ENCODE assay signal across 19 cellular contexts in genomic region chr10:71391701-71392100, GRCh38. TPM values are rescaled to one million over a fixed set of nuclear protein-coding genes. Genes with fewer than 3 reads are reported as not detected.
DNase-seq lines count a peak whose midpoint lies in the region; ATAC-seq, FAIRE-seq and TF ChIP-seq lines count a peak whose summit lies in the region.
"Had no signal": no experiment of that assay in that cellular context is flagged by ENCODE, and none has a peak within 500 bp of the region (broad histone marks: within the 10 kb centered on the region; RNA-seq: fewer than 3 reads in every experiment).

No MANE protein-coding gene starts in this region.

- H4K91ac ChIP-seq in H1 (replicated peaks; ENCODE audit: insufficient read length, low read length): no peak overlapping the region

- H3K4me1 ChIP-seq in H1 (replicated peaks in 1 of 4; ENCODE audit: control insufficient read depth in 3 of 4, insufficient read depth in 4 of 4, low read length in 3 of 4): peaks cover 0 to 3% (median 0%) of the 10 kb centered on the region in 4 experiments; a peak in 2 of 7 replicates

- no peaks in the 10 kb centered on the region for H3K9me3 Mint-ChIP-seq in activated CD8-positive, alpha-beta memory T cell treated with anti-CD3 and anti-CD28 coated beads, Interleukin-2, amount 10 ng/mL, durations not matched to agents 7 days and 5 days (ENCODE audit: low read depth)

- no peak overlapping the region for H4K8ac ChIP-seq in H1 (ENCODE audit: extremely low read depth, insufficient read depth, low read length)

- TF ChIP-seq CTCF in H1 (IDR thresholded peaks at IDR 0.05; ENCODE audit: control extremely low read depth in 1 of 3, insufficient read depth in 1 of 3, low read depth in 1 of 3, low read length in 3 of 3): no peak

- no peak for ATAC-seq in activated CD8-positive, alpha-beta memory T cell treated with anti-CD3 and anti-CD28 coated beads, Interleukin-2, amount 10 ng/mL, durations not matched to agents 7 days and 5 days
- ATAC-seq in left colon: no peak
- ATAC-seq: HCT116 had no signal

- H3K79me2 ChIP-seq in H1 (ENCODE audit: control insufficient read depth in 1 of 2, insufficient read depth in 2 of 2, low read length in 2 of 2): no peaks in the 10 kb centered on the region

- H3K56ac ChIP-seq in H1 (replicated peaks; ENCODE audit: insufficient read length, low read depth, low read length): no peak overlapping the region

- POLR2A ChIA-PET in H1 (lab: Charles Lee; ENCODE audit: partially characterized antibody): no interaction called here

- H3K23ac ChIP-seq in H1 (ENCODE audit: insufficient read length): no peak overlapping the region

- no peak for FAIRE-seq in H1 (lab: Jason Lieb, UNC)
- FAIRE-seq: HTR-8/SVneo had no signal

- H3K4ac ChIP-seq in H1 (replicated peaks; ENCODE audit: insufficient read length, low read depth, low read length): no peak overlapping the region

- no peak for TF ChIP-seq EP300 in H1 (IDR thresholded peaks at IDR 0.05; ENCODE audit: borderline replicate concordance in 1 of 2, low read depth in 2 of 2, low read length in 2 of 2)

- H3K18ac ChIP-seq in H1 (ENCODE audit: extremely low read depth, low read length): no peak overlapping the region

- TF ChIP-seq RAD21 in H1 (IDR thresholded peaks at IDR 0.05 in 1 of 2, conservative IDR thresholded peaks at IDR 0.05 in 1 of 2; ENCODE audit: low read depth in 2 of 2, low read length in 2 of 2): no peak

- no peak overlapping the region for H3K14ac ChIP-seq in H1 (ENCODE audit: insufficient read length)

- peaks cover 0 to 19% (median 10%) of the 10 kb centered on the region in 4 experiments; a peak in 5 of 7 replicates for H3K27me3 ChIP-seq in H1 (replicated peaks in 1 of 4; ENCODE audit: control insufficient read depth in 3 of 4, extremely low read depth in 1 of 4, insufficient read depth in 3 of 4, low read length in 3 of 4)

- H2AK5ac ChIP-seq in H1 (ENCODE audit: low read depth, low read length): no peak overlapping the region

- no peak for TF ChIP-seq POLR2A in H1 (IDR thresholded peaks at IDR 0.05; ENCODE audit: control extremely low read depth in 1 of 2, low read depth in 2 of 2, low read length in 2 of 2)

- H2BK120ac ChIP-seq in H1 (replicated peaks; ENCODE audit: low read depth, low read length): no peak overlapping the region

- no peak overlapping the region for H2BK5ac ChIP-seq in H1 (ENCODE audit: low read depth, low read length)

- H4K20me1 ChIP-seq in H1 (replicated peaks in 1 of 2; ENCODE audit: control insufficient read depth in 1 of 2, insufficient read depth in 2 of 2, low read length in 2 of 2): no peaks in the 10 kb centered on the region

- H2AFZ ChIP-seq in H1 (ENCODE audit: low read length): no peak overlapping the region

- H3K4me2 ChIP-seq in H1 (ENCODE audit: insufficient read depth in 1 of 2, low read depth in 2 of 2, low read length in 2 of 2): no peak overlapping the region

- intact Hi-C loops in left colon (cut with DNase I, micrococcal nuclease): loop anchor here in 1 of 2 donors (10.0 kb wide), 1 partner anchor 183 kb away; no protein-coding TSS in a partner anchor

- H3K27me3 Mint-ChIP-seq in activated CD8-positive, alpha-beta memory T cell treated with anti-CD3 and anti-CD28 coated beads, Interleukin-2, amount 10 ng/mL, durations not matched to agents 7 days and 5 days: peaks cover 46% of the 10 kb centered on the region

- H3K23me2 ChIP-seq in H1 (ENCODE audit: low read depth, low read length): no peaks in the 10 kb centered on the region; the same call in 1 of the 2 replicates

- peak; percentile 21 for DNase-seq in activated CD8-positive, alpha-beta memory T cell treated with anti-CD3 and anti-CD28 coated beads, Interleukin-2, amount 10 ng/mL, durations not matched to agents 7 days and 5 days
- DNase-seq in activated CD8-positive, alpha-beta memory T cell treated with anti-CD3 and anti-CD28 coated beads, Interleukin-2, amount 50 U/mL, for 4 hours: no peak
- DNase-seq in H1 (ENCODE audit: low read depth in 1 of 2, low spot score in 2 of 2) (no peak), epidermal melanocyte (ENCODE audit: insufficient read length, low spot score) (no peak), mesenteric fat pad (ENCODE audit: low spot score) (no peak), left colon (no peak)
- DNase-seq: DMS 273 treated with DMSO at 0.1 percent for 48 hours, GF-D8, NCI-H1092 treated with DMSO at 0.1 percent for 48 hours, NCI-H146, NCI-H510A treated with DMSO at 0.1 percent for 48 hours, NCI-H82, SIG-M5 had no signal

- no peaks in the 10 kb centered on the region for H3K9me3 ChIP-seq in H1 (ENCODE audit: insufficient read depth in 2 of 2, low read depth in 1 of 2, low read length in 1 of 2)

- peak overlapping the region; percentile 11 for H3K27ac ChIP-seq in angular gyrus (ENCODE audit: low read depth, low read length)
- H3K27ac ChIP-seq in H1 (ENCODE audit: low read depth, low read length): no peak overlapping the region
- H3K27ac ChIP-seq in temporal lobe (ENCODE audit: low read depth, low read length): peak overlapping the region; percentile 82
- H3K27ac ChIP-seq: RWPE1 had no signal

- H2BK12ac ChIP-seq in H1 (ENCODE audit: low read depth, low read length): peak overlapping the region; percentile 60; the same call in 1 of the 2 replicates

- no peak overlapping the region for H3K9ac ChIP-seq in H1 (replicated peaks in 1 of 4; ENCODE audit: extremely low read depth in 1 of 4, low read depth in 3 of 4, low read length in 3 of 4)

- no peak overlapping the region for H4K5ac ChIP-seq in H1 (ENCODE audit: insufficient read length, low read depth, low read length)

- H3K79me1 ChIP-seq in H1 (ENCODE audit: low read depth, low read length): no peaks in the 10 kb centered on the region

- 0 out of 2 replicates have a peak overlapping the region, but pooled peaks have one; percentile 46 for H2BK15ac ChIP-seq in H1 (ENCODE audit: low read length)

- H3K4me3 ChIP-seq in H1 (ENCODE audit: extremely low read depth in 1 of 4, insufficient read depth in 2 of 4, low read depth in 3 of 4, low read length in 4 of 4): no peak overlapping the region

- H3K4me3 Mint-ChIP-seq in activated CD8-positive, alpha-beta memory T cell treated with anti-CD3 and anti-CD28 coated beads, Interleukin-2, amount 10 ng/mL, durations not matched to agents 7 days and 5 days: no peak overlapping the region
- H3K4me3 Mint-ChIP-seq: B cell had no signal

- no peaks in the 10 kb centered on the region for H3K4me1 Mint-ChIP-seq in activated CD8-positive, alpha-beta memory T cell treated with anti-CD3 and anti-CD28 coated beads, Interleukin-2, amount 10 ng/mL, durations not matched to agents 7 days and 5 days

- no peaks in the 10 kb centered on the region for H3K36me3 Mint-ChIP-seq in activated CD8-positive, alpha-beta memory T cell treated with anti-CD3 and anti-CD28 coated beads, Interleukin-2, amount 10 ng/mL, durations not matched to agents 7 days and 5 days

- H3K36me3 ChIP-seq in H1 (ENCODE audit: control insufficient read depth in 2 of 4, insufficient read depth in 4 of 4, low read length in 3 of 4): no peaks in the 10 kb centered on the region

- CTCF ChIA-PET in activated CD8-positive, alpha-beta memory T cell treated with anti-CD3 and anti-CD28 coated beads, Interleukin-2, amount 10 ng/mL, durations not matched to agents 7 days and 5 days (lab: Charles Lee): interaction anchor here (1.5 kb wide), 1 partner anchor 13 kb away, joined by 4 read pairs; no protein-coding TSS in a partner anchor
- CTCF ChIA-PET in H1 (lab: Charles Lee; ENCODE audit: partially characterized antibody): interaction anchor here (0.8 to 3.9 kb wide), 10 partner anchors 8 to 317 kb away, joined by 3 to 21 read pairs (median 6); no protein-coding TSS in a partner anchor

- 92% methylated on average over 5 of the region's 5 CpGs; no CpG with 5 or more reads in 1 of the 2 experiments for WGBS in H1 (ENCODE audit: extremely low coverage in 1 of 2, insufficient coverage in 1 of 2, insufficient read length in 1 of 2, insufficient replicate concordance in 2 of 2, low coverage in 1 of 2, low lambda C conversion rate in 2 of 2, missing lambda C conversion rate in 1 of 2), 2 experiments

- H3K27ac Mint-ChIP-seq in activated CD8-positive, alpha-beta memory T cell treated with anti-CD3 and anti-CD28 coated beads, Interleukin-2, amount 10 ng/mL, durations not matched to agents 7 days and 5 days: no peak overlapping the region
- H3K27ac Mint-ChIP-seq: B cell had no signal

- no peak overlapping the region for H2BK20ac ChIP-seq in H1 (ENCODE audit: low read length)

TF ChIP-seq in H1, 55 proteins besides CTCF, POLR2A, EP300 and RAD21 (continues in another document):
- TF ChIP-seq HDAC2 (IDR thresholded peaks at IDR 0.05; ENCODE audit: borderline replicate concordance in 1 of 2, low read depth in 2 of 2, low read length in 2 of 2) (no peak), TAF7 (optimal IDR thresholded peaks at IDR 0.05; ENCODE audit: borderline replicate concordance, low read depth, low read length) (no peak), RNF2 (IDR thresholded peaks at IDR 0.05; ENCODE audit: borderline replicate concordance, low read depth, low read length, missing control alignments, poor library complexity, severe bottlenecking) (no peak), GTF2F1 (IDR thresholded peaks at IDR 0.05; ENCODE audit: borderline replicate concordance, low read depth, low read length) (no peak), KDM1A (IDR thresholded peaks at IDR 0.05; ENCODE audit: borderline replicate concordance, low read length) (no peak), KDM4A (IDR thresholded peaks at IDR 0.05; ENCODE audit: low read depth, low read length, severe bottlenecking) (no peak), SIN3A (conservative IDR thresholded peaks at IDR 0.05 in 1 of 2, IDR thresholded peaks at IDR 0.05 in 1 of 2; ENCODE audit: low read depth in 1 of 2, low read length in 2 of 2) (no peak), BACH1 (IDR thresholded peaks at IDR 0.05; ENCODE audit: low read length) (no peak), CHD2 (IDR thresholded peaks at IDR 0.05; ENCODE audit: low read length) (no peak), SIRT6 (IDR thresholded peaks at IDR 0.05; ENCODE audit: low read length) (no peak), PHF8 (conservative IDR thresholded peaks at IDR 0.05; ENCODE audit: low read depth, low read length) (no peak)

RNA-seq across cellular contexts. Expression of gene CDH23, which starts 5.0 kb away (rescaled TPM):
- under 1 TPM; 0.16 to 0.61 TPM for total RNA-seq in activated CD8-positive, alpha-beta memory T cell treated with anti-CD3 and anti-CD28 coated beads, Interleukin-2, amount 10 ng/mL, durations not matched to agents 7 days and 5 days
- 1.9 and 2.0 TPM in 2 replicates for total RNA-seq in H1 (2021; fragmentation: NEBNext Ultra II Directional; extraction: Animal tissue kit (Norgen Biotek cat#: 25700))
- 4.9 and 6.3 TPM in 2 replicates for polyA plus RNA-seq in H1 (2011; rRNA removed)
- polyA plus RNA-seq in H1 (2011; cell fraction: cytosol; rRNA removed): 3.3 TPM
- polyA plus RNA-seq in H1 (2011; cell fraction: nucleus; rRNA removed): 7.7 TPM
- polyA plus RNA-seq in H1 (2012, experiment 1 of 2): 1.9 to 4.6 TPM (median 3.2 TPM) in 4 replicates
- polyA plus RNA-seq in H1 (2012, experiment 2 of 2): 1.8 TPM
- polyA plus RNA-seq in H1 (2013, experiment 1 of 2): 1.3 TPM
- 1.4 TPM for polyA plus RNA-seq in H1 (2013, experiment 2 of 2)
- polyA minus RNA-seq in H1 (2011; rRNA and poly(A)+ RNA removed): 7.2 and 10.5 TPM in 2 replicates
- polyA minus RNA-seq in H1 (2011; cell fraction: cytosol; rRNA and poly(A)+ RNA removed): 2.6 TPM
- polyA minus RNA-seq in H1 (2011; cell fraction: nucleus; rRNA and poly(A)+ RNA removed): 6.9 TPM
- total RNA-seq in temporal lobe: 3.4 TPM
- 9.7 TPM for total RNA-seq in mesenteric fat pad
- 1 to 10 TPM; 2.2 to 2.5 TPM for total RNA-seq in left colon
